In genomic region chr9:101481296-101481695, GRCh38 we compare ENCODE assay signal across 1 cellular context.
TF ChIP-seq lines count a peak whose summit lies in the region.

No MANE protein-coding gene starts in this region.

TF ChIP-seq in H1, 55 proteins besides CTCF, POLR2A, EP300 and RAD21:
- TF ChIP-seq CEBPB (IDR thresholded peaks at IDR 0.05; ENCODE audit: low read depth, low read length) (no peak), E2F6 (IDR thresholded peaks at IDR 0.05) (no peak), ASH2L (IDR thresholded peaks at IDR 0.05; ENCODE audit: low read length) (no peak), HDAC6 (IDR thresholded peaks at IDR 0.05; ENCODE audit: low read depth, low read length) (no peak), BRCA1 (IDR thresholded peaks at IDR 0.05; ENCODE audit: low read depth, low read length) (no peak), RNF2 (IDR thresholded peaks at IDR 0.05; ENCODE audit: borderline replicate concordance, low read depth, low read length, missing control alignments, poor library complexity, severe bottlenecking) (no peak), SAP30 (IDR thresholded peaks at IDR 0.05; ENCODE audit: insufficient read depth, insufficient replicate concordance, low read length) (no peak), TAF7 (optimal IDR thresholded peaks at IDR 0.05; ENCODE audit: borderline replicate concordance, low read depth, low read length) (no peak), CBX5 (IDR thresholded peaks at IDR 0.05; ENCODE audit: low read depth, low read length) (no peak)
